18 cellular contexts compared by ENCODE assay signal in the genomic region with DNA sequence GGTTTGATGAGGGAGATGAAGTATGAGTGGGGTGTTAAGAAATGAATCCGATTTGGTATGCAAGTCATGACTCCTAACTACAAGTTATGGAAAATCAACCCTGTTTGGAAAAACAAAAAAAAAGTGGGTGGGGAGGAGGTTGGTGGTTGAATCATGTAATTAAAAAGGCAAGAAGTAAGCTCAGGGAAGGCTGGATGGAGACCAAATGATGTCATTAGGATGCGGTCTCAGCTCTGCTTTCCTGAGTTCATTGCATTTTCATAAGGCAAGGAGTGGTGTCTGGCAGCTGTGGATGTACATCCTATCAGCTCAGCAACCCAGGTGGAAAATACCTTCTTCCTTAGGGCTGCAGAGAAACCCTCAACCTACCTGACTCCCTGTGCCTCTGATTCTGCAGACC.
DNase-seq lines count a peak whose midpoint lies in the region; ATAC-seq and TF ChIP-seq lines count a peak whose summit lies in the region.
"Had no signal": no experiment of that assay in that cellular context is flagged by ENCODE, and none has a peak within 500 bp of the region (broad histone marks: within the 10 kb centered on the region; RNA-seq: fewer than 3 reads in every experiment).

No MANE protein-coding gene starts in this region.

- H3K4me1 ChIP-seq in mesenchymal stem cell (ENCODE audit: control insufficient read depth, insufficient read depth, low read depth, low read length) (no peaks in the 10 kb centered on the region), uterus (no peaks in the 10 kb centered on the region)
- H3K4me1 ChIP-seq: prostate gland had no signal

- H3K36me3 ChIP-seq in mesenchymal stem cell (ENCODE audit: control insufficient read depth in 1 of 2, insufficient read depth in 2 of 2, low read depth in 1 of 2, low read length in 2 of 2) (no peaks in the 10 kb centered on the region), uterus (no peaks in the 10 kb centered on the region)
- H3K36me3 ChIP-seq: prostate gland had no signal

- H3K9me3 ChIP-seq in mesenchymal stem cell (ENCODE audit: control insufficient read depth, low read length) (no peaks in the 10 kb centered on the region), uterus (no peaks in the 10 kb centered on the region)
- H3K9me3 ChIP-seq: prostate gland, testis had no signal

- DNase-seq in Daoy (ENCODE audit: low read depth), result peak; percentile 87
- peak; percentile 53 for DNase-seq in LHCN-M2 (ENCODE audit: low read depth)
- DNase-seq in choroid plexus epithelial cell (ENCODE audit: low read depth), result peak; percentile 47
- peak; percentile 8 for DNase-seq in mesenchymal stem cell
- DNase-seq in NCI-H2171 (lab: John Stamatoyannopoulos, UW), result no peak
- no peak for DNase-seq in uterus
- DNase-seq in NCI-H2107 treated with DMSO at 0.1 percent for 48 hours (lab: John Stamatoyannopoulos, UW; ENCODE audit: unreplicated experiment), result no peak
- DNase-seq: activated CD8-positive, alpha-beta memory T cell treated with anti-CD3 and anti-CD28 coated beads for 24 hours; C1 segment of cervical spinal cord; DMS79 treated with DMSO at 0.1 percent for 48 hours; hippocampal formation; NCI-H1048; NCI-H446; OCI-M1; testis had no signal

- 81% methylated on average over 2 of the region's 2 CpGs for WGBS in mesenchymal stem cell

- H3K23ac ChIP-seq in mesenchymal stem cell (ENCODE audit: low read length in 2 of 2), result no peak overlapping the region

- no peak overlapping the region for H2AFZ ChIP-seq in mesenchymal stem cell (ENCODE audit: low read depth, low read length)

- H3K4me3 ChIP-seq in choroid plexus epithelial cell (ENCODE audit: low read depth, low read length) (no peak overlapping the region), mesenchymal stem cell (ENCODE audit: insufficient read depth in 1 of 2, low read depth in 1 of 2, low read length in 2 of 2) (no peak overlapping the region), uterus (no peak overlapping the region)
- H3K4me3 ChIP-seq: prostate gland, testis had no signal

- H3K9ac ChIP-seq in mesenchymal stem cell (ENCODE audit: low read length), result no peak overlapping the region

- H3K18ac ChIP-seq in mesenchymal stem cell (ENCODE audit: low read depth in 1 of 2, low read length in 2 of 2), result no peak overlapping the region

- no peak overlapping the region for H2BK12ac ChIP-seq in mesenchymal stem cell (ENCODE audit: low read length in 2 of 2)

- H3K27ac ChIP-seq in mesenchymal stem cell (ENCODE audit: low read length, poor library complexity, severe bottlenecking) (no peak overlapping the region), uterus (no peak overlapping the region)
- H3K27ac ChIP-seq: prostate gland, testis, VCaP had no signal

- no peaks in the 10 kb centered on the region for H3K27me3 ChIP-seq in mesenchymal stem cell (ENCODE audit: control insufficient read depth in 1 of 2, insufficient read depth in 1 of 2, low read length in 2 of 2)
- H3K27me3 ChIP-seq in uterus, result no peaks in the 10 kb centered on the region
- H3K27me3 ChIP-seq: testis had no signal

- H2BK15ac ChIP-seq in mesenchymal stem cell (ENCODE audit: low read depth, poor library complexity, severe bottlenecking), result no peak overlapping the region

- H3K79me1 ChIP-seq in mesenchymal stem cell (replicated peaks; ENCODE audit: low read length, poor library complexity, severe bottlenecking), result no peaks in the 10 kb centered on the region

- no peak overlapping the region for H3K14ac ChIP-seq in mesenchymal stem cell (ENCODE audit: low read length in 2 of 2)

- no peak overlapping the region for H2AK5ac ChIP-seq in mesenchymal stem cell (ENCODE audit: low read length, severe bottlenecking)

- no peak overlapping the region for H4K8ac ChIP-seq in mesenchymal stem cell (ENCODE audit: low read length)

- H3K4me2 ChIP-seq in mesenchymal stem cell (ENCODE audit: low read length, poor library complexity, severe bottlenecking), result no peak overlapping the region

- H2BK5ac ChIP-seq in mesenchymal stem cell (ENCODE audit: low read depth, low read length, poor library complexity, severe bottlenecking), result no peak overlapping the region

- no peak for TF ChIP-seq POLR2A in uterus (IDR thresholded peaks at IDR 0.05)

- intact Hi-C loops in uterus (cut with DNase I; ENCODE audit: low total_unique reads), result no loop called here

- H2BK120ac ChIP-seq in mesenchymal stem cell (ENCODE audit: low read depth, low read length), result no peak overlapping the region

- no peak for ATAC-seq in HG03097 (IDR thresholded peaks at IDR 0.05; ENCODE audit: low FRiP score, unreplicated experiment)

- no peak overlapping the region for H4K91ac ChIP-seq in mesenchymal stem cell (ENCODE audit: low read length)

- H3K4ac ChIP-seq in mesenchymal stem cell (ENCODE audit: low read depth in 1 of 2, low read length in 2 of 2), result no peak overlapping the region

- TF ChIP-seq CTCF in choroid plexus epithelial cell (conservative IDR thresholded peaks at IDR 0.05; ENCODE audit: low read depth, low read length) (no peak), uterus (IDR thresholded peaks at IDR 0.05) (no peak)

Comparison
In these comparisons a context has a peak if more than half of its experiments do, and no peak if none do; other contexts are left out.
1. DNase-seq: peak in Daoy (single experiment), LHCN-M2 (single experiment), choroid plexus epithelial cell (single experiment) and mesenchymal stem cell (single experiment); none in NCI-H2171 (single experiment), uterus (0 of 2) and NCI-H2107 treated with DMSO at 0.1 percent for 48 hours (single experiment).